28 cellular contexts compared by ENCODE assay signal in the genomic region with DNA sequence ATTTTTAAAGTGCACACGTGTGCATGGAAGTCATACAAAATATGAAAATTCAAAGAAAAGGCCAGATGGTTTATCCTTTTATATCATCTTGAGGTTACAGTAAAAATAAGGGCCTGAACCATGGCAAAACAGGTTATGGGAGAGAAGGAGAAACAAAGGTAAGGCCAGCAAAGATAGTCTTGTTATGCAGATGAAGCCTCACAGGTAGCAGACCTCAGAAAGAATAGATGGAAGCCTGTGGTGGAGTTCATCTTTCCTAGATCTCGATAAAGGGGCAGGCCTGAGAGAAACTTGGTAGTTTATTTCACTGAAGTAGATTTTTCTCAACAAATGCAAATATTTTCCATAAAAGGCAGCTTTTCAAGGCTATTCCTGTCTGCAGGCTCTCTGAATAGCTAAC.
"Had no signal": no experiment of that assay in that cellular context is flagged by ENCODE, and none has a peak within 500 bp of the region (broad histone marks: within the 10 kb centered on the region; RNA-seq: fewer than 3 reads in every experiment).

No MANE protein-coding gene starts in this region.

- H3K36me3 ChIP-seq: ascending aorta, breast epithelium, cardiac muscle cell had no signal

- H3K4me1 ChIP-seq: ascending aorta, breast epithelium had no signal

- H3K9me3 ChIP-seq: ascending aorta, breast epithelium had no signal

- DNase-seq: activated CD4-positive, alpha-beta memory T cell treated with anti-CD3 and anti-CD28 coated beads, Interleukin-2, amount 10 ng/mL, durations not matched to agents 7 days and 5 days; activated CD4-positive, alpha-beta T cell treated with anti-CD3 and anti-CD28 coated beads for 1 hour; activated CD4-positive, alpha-beta T cell treated with anti-CD3 and anti-CD28 coated beads for 4 hours; activated CD4-positive, alpha-beta T cell treated with anti-CD3 and anti-CD28 coated beads, Interleukin-2, amount 10 ng/mL, durations not matched to agents 7 days and 5 days; activated CD4-positive, alpha-beta T cell treated with anti-CD3 and anti-CD28 coated beads, Interleukin-2, amount 50 U/mL, for 4 hours; activated CD8-positive, alpha-beta memory T cell treated with anti-CD3 and anti-CD28 coated beads, Interleukin-2, amount 50 U/mL, for 48 hours; activated gamma-delta T cell; activated naive CD4-positive, alpha-beta T cell; activated naive CD4-positive, alpha-beta T cell treated with anti-CD3 and anti-CD28 coated beads, Interleukin-2, amount 10 ng/mL, durations not matched to agents 7 days and 5 days; activated naive CD8-positive, alpha-beta T cell treated with anti-CD3 and anti-CD28 coated beads, Interleukin-2, amount 10 ng/mL, durations not matched to agents 7 days and 5 days; activated T-cell treated with anti-CD3 and anti-CD28 coated beads for 4 hours; activated T-cell treated with anti-CD3 and anti-CD28 coated beads, Interleukin-2, amount 50 U/mL, for 24 hours; activated T-cell treated with anti-CD3 and anti-CD28 coated beads, Interleukin-2, amount 50 U/mL, for 72 hours; dorsolateral prefrontal cortex; effector memory CD4-positive, alpha-beta T cell; endodermal cell; foreskin fibroblast; head of caudate nucleus; T-helper 1 cell; T-helper 17 cell; T1000 had no signal

- H3K27ac ChIP-seq: ascending aorta, breast epithelium, cardiac muscle cell, coronary artery had no signal

- H3K27me3 ChIP-seq: ascending aorta, breast epithelium, cardiac muscle cell, dorsolateral prefrontal cortex had no signal

- H3K4me3 ChIP-seq: ascending aorta, breast epithelium, cardiac muscle cell, coronary artery, dorsolateral prefrontal cortex had no signal

- ATAC-seq: activated naive CD4-positive, alpha-beta T cell treated with anti-CD3 and anti-CD28 coated beads, Interleukin-2, amount 50 U/mL, for 72 hours; activated T-cell treated with anti-CD3 and anti-CD28 coated beads, Interleukin-2, amount 50 U/mL, for 72 hours; esophagus mucosa; T-helper 17 cell had no signal

- FAIRE-seq: frontal cortex had no signal
